ENCODE assay signal across 21 cellular contexts in genomic region chr1:185159966-185160365, GRCh38. TPM values are rescaled to one million over a fixed set of nuclear protein-coding genes. Genes with fewer than 3 reads are reported as not detected.
DNase-seq lines count a peak whose midpoint lies in the region; ATAC-seq and TF ChIP-seq lines count a peak whose summit lies in the region.
"Had no signal": no experiment of that assay in that cellular context is flagged by ENCODE, and none has a peak within 500 bp of the region (broad histone marks: within the 10 kb centered on the region; RNA-seq: fewer than 3 reads in every experiment).

No MANE protein-coding gene starts in this region.

- H3K9ac ChIP-seq in PC-3 (ENCODE audit: low read length), result no peak overlapping the region
- H3K9ac ChIP-seq: parathyroid adenoma had no signal

- intact Hi-C loops in activated T-helper 1 cell treated with anti-CD3 and anti-CD28 coated beads, Interleukin-12 subunit alpha, Interleukin-12 subunit beta, Interleukin-2, Interleukin-4 antibody, amounts not matched to agents 30 ng/mL and 10 ng/mL and 1 ng/mL, durations not matched to agents 14 hours and 24 hours and 36 hours (cut with micrococcal nuclease), result loop anchor here (5.0 to 10.0 kb wide), 10 partner anchors 268 to 1523 kb away; partner anchors contain the start of genes ARPC5 and TSEN15
- intact Hi-C loops in PC-3 (cut with micrococcal nuclease), result loop anchor here (5.0 kb wide), 3 partner anchors 113 to 353 kb away; partner anchors contain the start of gene RNF2

- H3K27ac Mint-ChIP-seq in activated T-helper 1 cell treated with anti-CD3 and anti-CD28 coated beads, Interleukin-12 subunit alpha, Interleukin-12 subunit beta, Interleukin-2, Interleukin-4 antibody, amounts not matched to agents 30 ng/mL and 10 ng/mL and 1 ng/mL, durations not matched to agents 14 hours and 24 hours and 36 hours, result peak overlapping the region; percentile 45
- H3K27ac Mint-ChIP-seq in stimulated activated effector memory CD8-positive, alpha-beta T cell treated with anti-CD3 and anti-CD28 coated beads, Interleukin-12 subunit alpha, Interleukin-12 subunit beta, amount 100 ng/mL, for 72 hours, result no peak overlapping the region
- H3K27ac Mint-ChIP-seq: activated CD4-positive, alpha-beta T cell treated with anti-CD3 and anti-CD28 coated beads for 36 hours; B cell had no signal

- H3K4me1 ChIP-seq in HEK293 (ENCODE audit: control insufficient read depth, insufficient read depth, low read length), result no peaks in the 10 kb centered on the region
- peaks cover 28% of the 10 kb centered on the region for H3K4me1 ChIP-seq in PC-3 (ENCODE audit: insufficient read depth, low read length)

- H3K4me3 ChIP-seq in GM06990 (replicated peaks; ENCODE audit: low read depth, low read length) (no peak overlapping the region), HEK293 (ENCODE audit: low read depth, low read length) (no peak overlapping the region), PC-3 (ENCODE audit: low read length) (no peak overlapping the region)
- H3K4me3 ChIP-seq: esophagus squamous epithelium, heart left ventricle, lung, SJSA1 had no signal

- H3K9me3 Mint-ChIP-seq in activated T-helper 1 cell treated with anti-CD3 and anti-CD28 coated beads, Interleukin-12 subunit alpha, Interleukin-12 subunit beta, Interleukin-2, Interleukin-4 antibody, amounts not matched to agents 30 ng/mL and 10 ng/mL and 1 ng/mL, durations not matched to agents 14 hours and 24 hours and 36 hours, result no peaks in the 10 kb centered on the region
- no peaks in the 10 kb centered on the region for H3K9me3 Mint-ChIP-seq in stimulated activated effector memory CD8-positive, alpha-beta T cell treated with anti-CD3 and anti-CD28 coated beads, Interleukin-12 subunit alpha, Interleukin-12 subunit beta, amount 100 ng/mL, for 72 hours
- H3K9me3 Mint-ChIP-seq: naive B cell had no signal

- H3K36me3 Mint-ChIP-seq in activated T-helper 1 cell treated with anti-CD3 and anti-CD28 coated beads, Interleukin-12 subunit alpha, Interleukin-12 subunit beta, Interleukin-2, Interleukin-4 antibody, amounts not matched to agents 30 ng/mL and 10 ng/mL and 1 ng/mL, durations not matched to agents 14 hours and 24 hours and 36 hours (ENCODE audit: low read depth), result peaks cover 2% of the 10 kb centered on the region
- peaks cover 11% of the 10 kb centered on the region for H3K36me3 Mint-ChIP-seq in stimulated activated effector memory CD8-positive, alpha-beta T cell treated with anti-CD3 and anti-CD28 coated beads, Interleukin-12 subunit alpha, Interleukin-12 subunit beta, amount 100 ng/mL, for 72 hours

- POLR2A ChIA-PET in HEK293 (lab: Yijun Ruan, JAX), result no interaction called here
- POLR2A ChIA-PET in PC-3 (lab: Charles Lee; ENCODE audit: unreplicated experiment), result no interaction called here

- ATAC-seq in PC-3, result no peak
- no peak for ATAC-seq in stimulated activated effector memory CD8-positive, alpha-beta T cell treated with anti-CD3 and anti-CD28 coated beads, Interleukin-12 subunit alpha, Interleukin-12 subunit beta, amount 100 ng/mL, for 72 hours
- ATAC-seq: activated CD4-positive, alpha-beta T cell treated with anti-CD3 and anti-CD28 coated beads for 36 hours; heart left ventricle had no signal

- CTCF ChIA-PET in HEK293 (lab: Yijun Ruan, JAX) (interaction anchor here (6.2 kb wide), 1 partner anchor 10 kb away, joined by 64 read pairs; no protein-coding TSS in a partner anchor), PC-3 (lab: Charles Lee) (no interaction called here)

- no peak overlapping the region for H2AFZ ChIP-seq in PC-3 (ENCODE audit: low read length)
- H2AFZ ChIP-seq: parathyroid adenoma had no signal

- H3K27me3 Mint-ChIP-seq in activated T-helper 1 cell treated with anti-CD3 and anti-CD28 coated beads, Interleukin-12 subunit alpha, Interleukin-12 subunit beta, Interleukin-2, Interleukin-4 antibody, amounts not matched to agents 30 ng/mL and 10 ng/mL and 1 ng/mL, durations not matched to agents 14 hours and 24 hours and 36 hours (ENCODE audit: insufficient read depth), result no peaks in the 10 kb centered on the region
- H3K27me3 Mint-ChIP-seq: activated CD4-positive, alpha-beta T cell treated with anti-CD3 and anti-CD28 coated beads for 36 hours; B cell; naive B cell had no signal

- H3K4me1 Mint-ChIP-seq in activated T-helper 1 cell treated with anti-CD3 and anti-CD28 coated beads, Interleukin-12 subunit alpha, Interleukin-12 subunit beta, Interleukin-2, Interleukin-4 antibody, amounts not matched to agents 30 ng/mL and 10 ng/mL and 1 ng/mL, durations not matched to agents 14 hours and 24 hours and 36 hours (ENCODE audit: low read depth), result peaks cover 44% of the 10 kb centered on the region
- peaks cover 22% of the 10 kb centered on the region for H3K4me1 Mint-ChIP-seq in stimulated activated effector memory CD8-positive, alpha-beta T cell treated with anti-CD3 and anti-CD28 coated beads, Interleukin-12 subunit alpha, Interleukin-12 subunit beta, amount 100 ng/mL, for 72 hours

- H3K9me3 ChIP-seq in HEK293 (ENCODE audit: control insufficient read depth, insufficient read depth, low read depth, low read length), result no peaks in the 10 kb centered on the region
- no peaks in the 10 kb centered on the region for H3K9me3 ChIP-seq in PC-3 (ENCODE audit: low read length)
- H3K9me3 ChIP-seq: esophagus squamous epithelium, heart left ventricle, SJSA1 had no signal

- H3K27ac ChIP-seq in HEK293 (ENCODE audit: extremely low read depth, low read depth, low read length) (no peak overlapping the region), PC-3 (ENCODE audit: low read length) (no peak overlapping the region)
- H3K27ac ChIP-seq: esophagus squamous epithelium, heart left ventricle, parathyroid adenoma, SJSA1 had no signal

- H4K20me1 ChIP-seq in PC-3 (ENCODE audit: low read length), result no peaks in the 10 kb centered on the region

- DNase-seq in GM06990 (ENCODE audit: extremely low read depth, insufficient read length) (peak; percentile 36), kidney glomerular epithelial cell (lab: John Stamatoyannopoulos, UW) (peak; percentile 3), PC-3 (no peak), NOMO-1 treated with dmso at 0.1 percent for 144 hours (lab: John Stamatoyannopoulos, UW; ENCODE audit: unreplicated experiment) (no peak)
- DNase-seq in activated T-helper 1 cell treated with anti-CD3 and anti-CD28 coated beads, Interleukin-12 subunit alpha, Interleukin-12 subunit beta, Interleukin-2, Interleukin-4 antibody, amounts not matched to agents 30 ng/mL and 10 ng/mL and 1 ng/mL, durations not matched to agents 14 hours and 24 hours and 36 hours (ENCODE audit: low spot score), result no peak
- DNase-seq in stimulated activated effector memory CD8-positive, alpha-beta T cell treated with anti-CD3 and anti-CD28 coated beads, Interleukin-12 subunit alpha, Interleukin-12 subunit beta, amount 100 ng/mL, for 72 hours (ENCODE audit: low spot score in 2 of 2), result no peak
- DNase-seq: activated CD4-positive, alpha-beta T cell treated with anti-CD3 and anti-CD28 coated beads for 36 hours; activated naive CD4-positive, alpha-beta T cell treated with anti-CD3 and anti-CD28 coated beads, Interleukin-2, amount 50 U/mL, for 16 hours; DMS 273 treated with DMSO at 0.1 percent for 48 hours; esophagus squamous epithelium; heart left ventricle; naive B cell; NCI-H187 treated with DMSO at 0.1 percent for 48 hours; NCI-H446; small intestine; T1000 had no signal

- no peak overlapping the region for H3K4me3 Mint-ChIP-seq in activated T-helper 1 cell treated with anti-CD3 and anti-CD28 coated beads, Interleukin-12 subunit alpha, Interleukin-12 subunit beta, Interleukin-2, Interleukin-4 antibody, amounts not matched to agents 30 ng/mL and 10 ng/mL and 1 ng/mL, durations not matched to agents 14 hours and 24 hours and 36 hours
- no peak overlapping the region for H3K4me3 Mint-ChIP-seq in stimulated activated effector memory CD8-positive, alpha-beta T cell treated with anti-CD3 and anti-CD28 coated beads, Interleukin-12 subunit alpha, Interleukin-12 subunit beta, amount 100 ng/mL, for 72 hours
- H3K4me3 Mint-ChIP-seq: activated CD4-positive, alpha-beta T cell treated with anti-CD3 and anti-CD28 coated beads for 36 hours; B cell had no signal

- H3F3A ChIP-seq in PC-3 (ENCODE audit: low read length, unreplicated experiment), result no peaks in the 10 kb centered on the region

- H3K36me3 ChIP-seq in GM06990 (ENCODE audit: control insufficient read depth, insufficient read depth, low read length) (no peaks in the 10 kb centered on the region), HEK293 (ENCODE audit: control insufficient read depth in 2 of 2, insufficient read depth in 1 of 2, low read length in 2 of 2) (no peaks in the 10 kb centered on the region), PC-3 (ENCODE audit: low read depth, low read length) (no peaks in the 10 kb centered on the region)
- H3K36me3 ChIP-seq: SJSA1 had no signal

- H3K9me2 ChIP-seq in PC-3 (replicated peaks; ENCODE audit: low read length), result no peaks in the 10 kb centered on the region

- no peaks in the 10 kb centered on the region for H3K27me3 ChIP-seq in GM06990 (replicated peaks; ENCODE audit: control insufficient read depth, insufficient read depth, low read length)
- H3K27me3 ChIP-seq in PC-3 (ENCODE audit: low read length), result no peaks in the 10 kb centered on the region
- H3K27me3 ChIP-seq: esophagus squamous epithelium, heart left ventricle, SJSA1 had no signal

- peaks cover 21% of the 10 kb centered on the region for H3K79me2 ChIP-seq in PC-3 (ENCODE audit: low read length)
- H3K79me2 ChIP-seq: parathyroid adenoma had no signal

- no TSS peak for BruUV-seq in PC-3 (replicated peaks; lab: Mats Ljungman, UMichigan)

- H3K4me2 ChIP-seq in PC-3 (ENCODE audit: low read length), result no peak overlapping the region

- TF ChIP-seq CTCF in GM06990 (IDR thresholded peaks at IDR 0.05; ENCODE audit: insufficient read depth, low read length, poor library complexity, severe bottlenecking) (no peak), HEK293 (tag by site-specific recombination; IDR thresholded peaks at IDR 0.05) (no peak), PC-3 (conservative IDR thresholded peaks at IDR 0.05; ENCODE audit: low read depth, low read length) (no peak)

TF ChIP-seq in HEK293, 187 proteins besides CTCF, POLR2A, EP300 and RAD21:
- TF ChIP-seq PRDM1 (tag by site-specific recombination; IDR thresholded peaks at IDR 0.05) (peak; percentile 59; the same call in 1 of the 2 replicates), ZNF654 (tag by site-specific recombination; IDR thresholded peaks at IDR 0.05; ENCODE audit: low read depth) (no peak), ZFHX2 (tag by site-specific recombination; conservative IDR thresholded peaks at IDR 0.05) (peak; percentile 20; the same call in 1 of the 2 replicates)

RNA-seq across cellular contexts. Expression of gene SWT1, which starts 3.0 kb away (rescaled TPM):
- total RNA-seq in activated T-helper 1 cell treated with anti-CD3 and anti-CD28 coated beads, Interleukin-12 subunit alpha, Interleukin-12 subunit beta, Interleukin-2, Interleukin-4 antibody, amounts not matched to agents 30 ng/mL and 10 ng/mL and 1 ng/mL, durations not matched to agents 14 hours and 24 hours and 36 hours, result 1.3 and 2.3 TPM in 2 replicates
- 0.69 and 1.5 TPM in 2 replicates for total RNA-seq in PC-3 (2014; rRNA removed)

RNA-seq across cellular contexts. Expression of gene TRMT1L, which starts 3.2 kb away (rescaled TPM):
- total RNA-seq in activated T-helper 1 cell treated with anti-CD3 and anti-CD28 coated beads, Interleukin-12 subunit alpha, Interleukin-12 subunit beta, Interleukin-2, Interleukin-4 antibody, amounts not matched to agents 30 ng/mL and 10 ng/mL and 1 ng/mL, durations not matched to agents 14 hours and 24 hours and 36 hours, result 16.7 and 21.9 TPM in 2 replicates
- total RNA-seq in PC-3 (2014; rRNA removed), result 6.9 and 11.3 TPM in 2 replicates

Comparison
In these comparisons a context has a peak if more than half of its experiments do, and no peak if none do; other contexts are left out.
1. DNase-seq: peak in GM06990 (single experiment) and kidney glomerular epithelial cell (single experiment); none in activated T-helper 1 cell treated with anti-CD3 and anti-CD28 coated beads, Interleukin-12 subunit alpha, Interleukin-12 subunit beta, Interleukin-2, Interleukin-4 antibody, amounts not matched to agents 30 ng/mL and 10 ng/mL and 1 ng/mL, durations not matched to agents 14 hours and 24 hours and 36 hours (single experiment), PC-3 (single experiment), NOMO-1 treated with dmso at 0.1 percent for 144 hours (single experiment) and stimulated activated effector memory CD8-positive, alpha-beta T cell treated with anti-CD3 and anti-CD28 coated beads, Interleukin-12 subunit alpha, Interleukin-12 subunit beta, amount 100 ng/mL, for 72 hours (0 of 2).